In the genomic region with DNA sequence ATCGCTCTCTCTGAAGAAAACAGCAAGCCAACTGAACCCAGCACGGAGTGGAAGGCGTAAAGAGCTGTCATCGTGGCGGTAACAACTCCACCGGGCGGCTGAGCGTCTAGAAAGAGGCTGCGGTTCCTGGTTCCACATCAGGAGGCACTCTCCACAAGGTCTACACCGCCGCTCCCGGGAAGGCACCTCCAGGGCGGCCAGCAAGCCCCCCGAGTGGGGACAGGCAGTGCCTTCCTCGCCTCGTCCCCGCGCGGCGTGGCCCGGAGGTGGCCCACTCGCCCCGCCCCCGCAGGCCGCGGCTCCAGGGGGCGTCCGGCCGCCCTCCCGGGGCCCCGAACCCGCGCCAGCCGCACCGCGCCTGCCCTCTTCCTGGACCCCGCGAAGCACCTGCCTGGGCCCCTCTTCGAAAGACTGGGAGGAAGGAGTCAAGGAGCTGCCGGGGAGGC, we compare ENCODE assay signal across 8 cellular contexts. TPM values are rescaled to one million over a fixed set of nuclear protein-coding genes. Genes with fewer than 3 reads are reported as not detected.
DNase-seq lines count a peak whose midpoint lies in the region; ATAC-seq and TF ChIP-seq lines count a peak whose summit lies in the region.

No MANE protein-coding gene starts in this region.

- DNase-seq in AG09309 (ENCODE audit: low read depth) (no peak), RPMI7951 (ENCODE audit: low read depth) (peak; percentile 14), hepatocyte (ENCODE audit: low spot score) (peak; percentile 62), sigmoid colon (peak; percentile 69), NCI-H1105 (lab: John Stamatoyannopoulos, UW) (no peak)
- peak; percentile 79 for DNase-seq in activated naive CD8-positive, alpha-beta T cell treated with anti-CD3 and anti-CD28 coated beads, Interleukin-2, amount 10 ng/mL, durations not matched to agents 7 days and 5 days

- H3K79me2 ChIP-seq in hepatocyte, result peaks cover 49% of the 10 kb centered on the region

- POLR2A ChIA-PET in activated naive CD8-positive, alpha-beta T cell treated with anti-CD3 and anti-CD28 coated beads, Interleukin-2, amount 10 ng/mL, durations not matched to agents 7 days and 5 days (lab: Charles Lee), result interaction anchor here (1.1 to 3.4 kb wide), 5 partner anchors 10 to 213 kb away, joined by 3 to 21 read pairs (median 6); partner anchors contain the start of gene NUDT9

- H3K36me3 Mint-ChIP-seq in activated naive CD8-positive, alpha-beta T cell treated with anti-CD3 and anti-CD28 coated beads, Interleukin-2, amount 10 ng/mL, durations not matched to agents 7 days and 5 days, result peaks cover 8% of the 10 kb centered on the region

- WGBS in hepatocyte (ENCODE audit: low lambda C conversion rate, missing lambda C conversion rate), result 4% methylated on average over 20 of the region's 40 CpGs
- WGBS in sigmoid colon, 2 donors, result 0% methylated on average over 40 of the region's 40 CpGs

- TF ChIP-seq POLR2A in sigmoid colon (IDR thresholded peaks at IDR 0.05), result no peak

- H3K27me3 ChIP-seq in hepatocyte (no peaks in the 10 kb centered on the region), sigmoid colon (no peaks in the 10 kb centered on the region)

- intact Hi-C loops in sigmoid colon (cut with DNase I), result loop anchor here (2.0 to 5.0 kb wide), 2 partner anchors 17 to 287 kb away; no protein-coding TSS in a partner anchor

- H3K27ac ChIP-seq in hepatocyte (peak overlapping the region; percentile 97), sigmoid colon (peak overlapping the region; percentile 92 to 94 (median 92))

- H3K9me3 ChIP-seq in hepatocyte (ENCODE audit: low read depth), result no peaks in the 10 kb centered on the region
- no peaks in the 10 kb centered on the region for H3K9me3 ChIP-seq in sigmoid colon

- peaks cover 3% of the 10 kb centered on the region for H3K27me3 Mint-ChIP-seq in activated naive CD8-positive, alpha-beta T cell treated with anti-CD3 and anti-CD28 coated beads, Interleukin-2, amount 10 ng/mL, durations not matched to agents 7 days and 5 days

- peak overlapping the region; percentile 88 for H3K4me3 Mint-ChIP-seq in activated naive CD8-positive, alpha-beta T cell treated with anti-CD3 and anti-CD28 coated beads, Interleukin-2, amount 10 ng/mL, durations not matched to agents 7 days and 5 days

- peak overlapping the region; percentile 97 for H2AFZ ChIP-seq in hepatocyte

- H3K9me2 ChIP-seq in hepatocyte (replicated peaks; ENCODE audit: insufficient read depth), result no peaks in the 10 kb centered on the region

- H3K4me1 Mint-ChIP-seq in activated naive CD8-positive, alpha-beta T cell treated with anti-CD3 and anti-CD28 coated beads, Interleukin-2, amount 10 ng/mL, durations not matched to agents 7 days and 5 days, result peaks cover 10% of the 10 kb centered on the region

- peaks cover 6% of the 10 kb centered on the region for H4K20me1 ChIP-seq in hepatocyte (ENCODE audit: insufficient read depth, poor library complexity, severe bottlenecking)

- peak overlapping the region; percentile 99 for H3K4me3 ChIP-seq in AG09309 (ENCODE audit: control insufficient read depth, low read depth, low read length)
- peak overlapping the region; percentile 93 for H3K4me3 ChIP-seq in hepatocyte
- peak overlapping the region; percentile 77 to 96 (median 91) for H3K4me3 ChIP-seq in sigmoid colon

- peaks cover 7% of the 10 kb centered on the region for H3K4me1 ChIP-seq in hepatocyte (ENCODE audit: insufficient read depth)
- peaks cover 0 to 15% (median 8%) of the 10 kb centered on the region in 4 donors for H3K4me1 ChIP-seq in sigmoid colon

- H3K4me2 ChIP-seq in hepatocyte, result peak overlapping the region; percentile 95

- no peak for TF ChIP-seq CTCF in AG09309 (IDR thresholded peaks at IDR 0.05; ENCODE audit: control insufficient read depth, insufficient read depth, low read depth, low read length, missing control alignments)
- TF ChIP-seq CTCF in hepatocyte (IDR thresholded peaks at IDR 0.05; ENCODE audit: poor library complexity), result peak; percentile 33
- peak in 1 of 4 experiments; percentile 5 for TF ChIP-seq CTCF in sigmoid colon (IDR thresholded peaks at IDR 0.05)

- peak overlapping the region; percentile 93 for H3K27ac Mint-ChIP-seq in activated naive CD8-positive, alpha-beta T cell treated with anti-CD3 and anti-CD28 coated beads, Interleukin-2, amount 10 ng/mL, durations not matched to agents 7 days and 5 days

- TF ChIP-seq EP300 in sigmoid colon (IDR thresholded peaks at IDR 0.05), result no peak

- no peaks in the 10 kb centered on the region for H3K36me3 ChIP-seq in hepatocyte (replicated peaks; ENCODE audit: insufficient read depth, low read depth)
- no peaks in the 10 kb centered on the region for H3K36me3 ChIP-seq in sigmoid colon

- H3K9me3 Mint-ChIP-seq in activated naive CD8-positive, alpha-beta T cell treated with anti-CD3 and anti-CD28 coated beads, Interleukin-2, amount 10 ng/mL, durations not matched to agents 7 days and 5 days, result no peaks in the 10 kb centered on the region

- ATAC-seq in GM18867 (IDR thresholded peaks at IDR 0.05; ENCODE audit: unreplicated experiment), result peak; percentile 36
- peak; percentile 27 for ATAC-seq in HG03097 (IDR thresholded peaks at IDR 0.05; ENCODE audit: low FRiP score, unreplicated experiment)
- peak; percentile 37 for ATAC-seq in activated naive CD8-positive, alpha-beta T cell treated with anti-CD3 and anti-CD28 coated beads, Interleukin-2, amount 10 ng/mL, durations not matched to agents 7 days and 5 days (ENCODE audit: low read depth)

RNA-seq across cellular contexts. Expression of gene KLHL8, which starts 0.7 kb away (rescaled TPM):
- 5.9 and 6.2 TPM in 2 replicates for total RNA-seq in RPMI7951 (2014; rRNA removed; shearing (Covaris generic))
- total RNA-seq in activated naive CD8-positive, alpha-beta T cell treated with anti-CD3 and anti-CD28 coated beads, Interleukin-2, amount 10 ng/mL, durations not matched to agents 7 days and 5 days, result 10 to 100 TPM; 12.6 to 13.7 TPM
- total RNA-seq in hepatocyte (22.4 and 23.9 TPM in 2 replicates), sigmoid colon (10 to 100 TPM in 3 of 4 donors, 1 to 10 TPM in 1; 9.0 to 21.4 (median 12.2) TPM)
- polyA plus RNA-seq in hepatocyte (10.0 and 10.9 TPM in 2 replicates), sigmoid colon (1 to 10 TPM; 6.4 to 9.6 (median 7.2) TPM)

Comparison
In these comparisons a context has a peak if more than half of its experiments do, and no peak if none do; other contexts are left out.
1. DNase-seq: peak in RPMI7951 (single experiment), activated naive CD8-positive, alpha-beta T cell treated with anti-CD3 and anti-CD28 coated beads, Interleukin-2, amount 10 ng/mL, durations not matched to agents 7 days and 5 days (single experiment), hepatocyte (single experiment) and sigmoid colon (single experiment); none in AG09309 (single experiment) and NCI-H1105 (single experiment).
2. Peak in every context shown above with its lines, with median percentiles within 50 percentile points of each other: H3K4me3 ChIP-seq and ATAC-seq.